Comparison of ENCODE assay signal across 9 cellular contexts in the genomic region with DNA sequence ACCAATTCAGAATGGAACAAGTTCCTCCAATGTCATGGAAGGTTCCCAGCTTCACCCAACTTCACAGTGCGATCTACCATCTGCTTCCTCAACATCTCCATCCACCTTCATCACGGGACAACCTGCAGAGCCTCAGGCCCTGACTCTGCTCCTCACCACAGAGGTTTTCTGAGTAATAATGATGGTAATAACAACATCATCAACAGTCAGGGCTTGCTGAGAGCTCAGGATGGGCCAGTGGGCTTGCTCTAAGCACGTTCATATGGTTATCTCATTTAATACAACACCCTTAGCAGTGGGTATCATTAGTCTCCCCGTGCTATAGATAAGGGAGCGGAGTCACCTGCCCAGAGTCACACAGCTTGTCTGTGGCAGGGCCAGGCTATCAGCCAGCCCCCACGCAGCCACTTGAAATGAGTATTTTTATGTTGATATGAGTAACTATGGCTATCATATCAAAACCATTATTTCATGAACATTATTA. TPM values are rescaled to one million over a fixed set of nuclear protein-coding genes. Genes with fewer than 3 reads are reported as not detected.
A peak's percentile ranks its signal among the peaks of the same experiment; 100 is the strongest.
DNase-seq lines count a peak whose midpoint lies in the region; ATAC-seq, FAIRE-seq and TF ChIP-seq lines count a peak whose summit lies in the region.
"Had no signal": no experiment of that assay in that cellular context is flagged by ENCODE, and none has a peak within 500 bp of the region (broad histone marks: within the 10 kb centered on the region; RNA-seq: fewer than 3 reads in every experiment).

No MANE protein-coding gene starts in this region.

- DNase-seq in GM12892 (ENCODE audit: insufficient read length) (no peak), immature natural killer cell (no peak), colonic mucosa (no peak), left ventricle myocardium superior (no peak), SW480 (ENCODE audit: low spot score) (no peak)

- peak; percentile 87 for FAIRE-seq in GM12892 (lab: Jason Lieb, UNC)
- FAIRE-seq: H1 had no signal

- no peak overlapping the region for H3K4me3 ChIP-seq in colonic mucosa

- H3K27ac Mint-ChIP-seq in immature natural killer cell, result peak overlapping the region in 4 of 6 donors; percentile 58 to 89 (median 82)

- H3K9ac ChIP-seq in colonic mucosa (ENCODE audit: low read depth in 2 of 2, low read length in 2 of 2), result no peak overlapping the region

- H3K27me3 Mint-ChIP-seq in immature natural killer cell (ENCODE audit: low read depth in 3 of 3), result peaks cover 0 to 8% (median 0%) of the 10 kb centered on the region in 3 donors

- H3K27ac ChIP-seq in colonic mucosa, result no peak overlapping the region

- intact Hi-C loops in colonic mucosa (cut with DNase I), result no loop called here
- intact Hi-C loops in left ventricle myocardium superior (cut with micrococcal nuclease), result no loop called here

- peaks cover 0 to 6% (median 0%) of the 10 kb centered on the region in 3 donors for H3K36me3 Mint-ChIP-seq in immature natural killer cell

- H3K4me1 ChIP-seq in colonic mucosa, result no peaks in the 10 kb centered on the region

- no peak for TF ChIP-seq CTCF in colonic mucosa (IDR thresholded peaks at IDR 0.05)

- H3K9me3 Mint-ChIP-seq in immature natural killer cell, result no peaks in the 10 kb centered on the region

- H3K9me3 ChIP-seq in colonic mucosa, result no peaks in the 10 kb centered on the region

- TF ChIP-seq POLR2A in GM12892 (IDR thresholded peaks at IDR 0.05; ENCODE audit: low read depth, low read length), result no peak

- H3K4me3 Mint-ChIP-seq in immature natural killer cell, result peak overlapping the region; percentile 3 to 74 (median 67)

- H3K4me1 Mint-ChIP-seq in immature natural killer cell, result peaks cover 0 to 16% of the 10 kb centered on the region in 2 donors

- no peaks in the 10 kb centered on the region for H3K36me3 ChIP-seq in colonic mucosa

- no peaks in the 10 kb centered on the region for H3K27me3 ChIP-seq in colonic mucosa

- ATAC-seq in GM21381 (IDR thresholded peaks at IDR 0.05; ENCODE audit: unreplicated experiment), result peak; percentile 22
- peak; percentile 16 for ATAC-seq in HG03432 (IDR thresholded peaks at IDR 0.05; ENCODE audit: unreplicated experiment)
- ATAC-seq in esophagus mucosa, result no peak
- ATAC-seq in left ventricle myocardium superior, result no peak

RNA-seq across cellular contexts. Expression of gene PREX1, which starts 38.6 kb away (rescaled TPM):
- 46.2 TPM for polyA plus RNA-seq in GM12892 (2012; ENCODE audit: missing spikeins)
- 10 to 100 TPM; 30.5 to 94.3 (median 54.9) TPM for polyA plus RNA-seq in immature natural killer cell
- total RNA-seq in colonic mucosa (10 to 100 TPM in 1 of 2 donors, 1 to 10 TPM in 1; 7.2 to 24.6 TPM), esophagus mucosa (2.7 TPM), left ventricle myocardium superior (8.3 TPM)

Comparison
In these comparisons a context has a peak if more than half of its experiments do, and no peak if none do; other contexts are left out.
1. ATAC-seq: peak in GM21381 (single experiment) and HG03432 (single experiment); none in esophagus mucosa (single experiment) and left ventricle myocardium superior (single experiment).